ENCODE assay signal across 18 cellular contexts in the genomic region with DNA sequence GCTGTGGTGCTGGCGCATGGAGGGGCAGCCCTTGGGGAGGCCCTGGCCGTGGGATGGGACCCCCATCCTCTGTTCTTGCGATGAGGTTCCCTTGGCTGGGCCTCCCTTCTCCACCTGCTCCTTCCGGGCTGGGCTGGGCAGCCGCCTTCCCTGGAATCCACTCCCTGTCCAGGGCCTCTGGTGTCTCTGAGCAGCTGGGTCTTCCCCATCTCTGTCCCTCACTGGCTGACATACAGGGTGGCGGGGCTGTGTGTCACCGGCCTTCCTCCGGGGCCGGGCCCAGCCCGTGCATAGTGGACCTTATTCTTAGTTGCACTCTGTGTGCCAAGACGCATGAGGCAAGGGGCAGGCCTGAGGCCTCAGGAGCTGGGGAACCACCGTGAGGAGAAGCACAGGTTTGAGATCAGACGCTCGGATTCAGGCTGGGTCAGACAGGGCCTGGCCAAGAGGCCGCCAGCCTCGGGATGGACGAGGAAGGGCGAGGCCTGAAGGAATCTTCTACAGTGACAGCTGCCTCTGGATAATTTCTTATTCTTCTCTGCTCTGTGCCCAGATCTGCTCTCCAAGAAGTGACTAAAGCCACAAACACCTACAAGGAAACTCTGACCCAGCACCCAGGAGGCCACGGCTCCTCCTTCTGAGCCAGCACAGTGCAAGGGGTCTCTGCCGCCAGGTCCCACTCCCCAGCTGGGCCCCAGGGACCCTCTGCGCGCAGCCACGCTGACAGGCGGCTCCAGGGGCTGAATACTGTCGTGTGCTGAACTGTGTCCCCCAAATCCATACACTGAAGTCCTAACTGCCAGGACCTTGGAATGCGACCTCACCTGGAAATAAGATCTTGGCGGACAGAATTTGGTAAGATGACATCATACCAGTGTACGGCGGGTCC. TPM values are rescaled to one million over a fixed set of nuclear protein-coding genes. Genes with fewer than 3 reads are reported as not detected.
DNase-seq lines count a peak whose midpoint lies in the region; ATAC-seq and TF ChIP-seq lines count a peak whose summit lies in the region.
"Had no signal": no experiment of that assay in that cellular context is flagged by ENCODE, and none has a peak within 500 bp of the region (broad histone marks: within the 10 kb centered on the region; RNA-seq: fewer than 3 reads in every experiment).

No MANE protein-coding gene starts in this region.

- intact Hi-C loops in stomach (cut with DNase I; ENCODE audit: low total_unique reads) (no loop called here), posterior vena cava (cut with DNase I) (no loop called here)

- no peak for DNase-seq in T-helper 2 cell treated with Interferon-gamma antibody and Interleukin-4, amounts not matched to agents 5 μg/mL and 100 μg/mL, for 36 hours (ENCODE audit: low spot score)
- DNase-seq in T-helper 2 cell, result no peak
- no peak for DNase-seq in endothelial cell (ENCODE audit: low spot score)
- no peak for DNase-seq in stomach
- DNase-seq in GM10248 (ENCODE audit: extremely low spot score), result no peak
- DNase-seq in posterior vena cava (ENCODE audit: low spot score), result no peak
- DNase-seq: activated T-cell treated with anti-CD3 and anti-CD28 coated beads, Interleukin-2, amount 50 U/mL, for 48 hours; cerebellar nuclear complex; DMS79; Karpas-422; NCI-H345; stimulated activated CD4-positive, alpha-beta T cell treated with anti-CD3 and anti-CD28 coated beads, Interleukin-1b, Interleukin-23, amount 100 ng/mL, for 48 hours; testis had no signal

- peaks cover 19% of the 10 kb centered on the region for H3K4me1 Mint-ChIP-seq in T-helper 2 cell treated with Interferon-gamma antibody and Interleukin-4, amounts not matched to agents 5 μg/mL and 100 μg/mL, for 36 hours (ENCODE audit: low read depth)
- H3K4me1 Mint-ChIP-seq in endothelial cell (ENCODE audit: unreplicated experiment), result peaks cover 8% of the 10 kb centered on the region

- H3K9me3 ChIP-seq in muscle layer of duodenum (ENCODE audit: control insufficient read depth in 1 of 2, low read length in 2 of 2), result no peaks in the 10 kb centered on the region
- no peaks in the 10 kb centered on the region for H3K9me3 ChIP-seq in stomach
- H3K9me3 ChIP-seq: prostate gland, SJSA1, testis had no signal

- WGBS in stomach, 5 donors, result 70 to 81% (median 80%) methylated on average over 18 to 29 of the region's 29 CpGs

- POLR2A ChIA-PET in GM10248 (lab: Yijun Ruan, JAX), result no interaction called here

- no peak for TF ChIP-seq EP300 in stomach (IDR thresholded peaks at IDR 0.05)

- no peaks in the 10 kb centered on the region for H3K27me3 Mint-ChIP-seq in T-helper 2 cell treated with Interferon-gamma antibody and Interleukin-4, amounts not matched to agents 5 μg/mL and 100 μg/mL, for 36 hours (ENCODE audit: low read depth)
- peaks cover 8% of the 10 kb centered on the region for H3K27me3 Mint-ChIP-seq in endothelial cell (ENCODE audit: unreplicated experiment)

- TF ChIP-seq CTCF in endothelial cell (IDR thresholded peaks at IDR 0.05; ENCODE audit: unreplicated experiment), result no peak
- TF ChIP-seq CTCF in stomach (IDR thresholded peaks at IDR 0.05), result no peak
- TF ChIP-seq CTCF in GM10248 (IDR thresholded peaks at IDR 0.05; ENCODE audit: control extremely low read depth, extremely low read depth, low read depth, missing control alignments), result no peak

- peaks cover 13% of the 10 kb centered on the region for H3K36me3 Mint-ChIP-seq in T-helper 2 cell treated with Interferon-gamma antibody and Interleukin-4, amounts not matched to agents 5 μg/mL and 100 μg/mL, for 36 hours (ENCODE audit: low read depth)
- H3K36me3 Mint-ChIP-seq in endothelial cell (ENCODE audit: low read depth, unreplicated experiment), result peaks cover 8% of the 10 kb centered on the region

- no peaks in the 10 kb centered on the region for H3K27me3 ChIP-seq in muscle layer of duodenum (ENCODE audit: low read depth, low read length)
- H3K27me3 ChIP-seq in stomach, result no peaks in the 10 kb centered on the region
- H3K27me3 ChIP-seq: SJSA1, testis had no signal

- no peak for ATAC-seq in HG03045 (IDR thresholded peaks at IDR 0.05; ENCODE audit: unreplicated experiment)

- H3K4me3 ChIP-seq in muscle layer of duodenum (ENCODE audit: low read depth in 1 of 2, low read length in 2 of 2), result no peak overlapping the region
- no peak overlapping the region for H3K4me3 ChIP-seq in stomach
- H3K4me3 ChIP-seq: prostate gland, SJSA1, testis had no signal

- H3K4me1 ChIP-seq in muscle layer of duodenum (ENCODE audit: control insufficient read depth in 1 of 2, insufficient read depth in 2 of 2, low read length in 2 of 2) (peaks cover 0 to 34% of the 10 kb centered on the region in 2 donors), stomach (peaks cover 17 to 64% (median 49%) of the 10 kb centered on the region in 4 donors)
- H3K4me1 ChIP-seq: prostate gland, SJSA1 had no signal

- no peaks in the 10 kb centered on the region for H3K9me3 Mint-ChIP-seq in T-helper 2 cell treated with Interferon-gamma antibody and Interleukin-4, amounts not matched to agents 5 μg/mL and 100 μg/mL, for 36 hours
- no peaks in the 10 kb centered on the region for H3K9me3 Mint-ChIP-seq in endothelial cell (ENCODE audit: unreplicated experiment)

- H3K27ac Mint-ChIP-seq in T-helper 2 cell treated with Interferon-gamma antibody and Interleukin-4, amounts not matched to agents 5 μg/mL and 100 μg/mL, for 36 hours, result peak overlapping the region; percentile 8
- H3K27ac Mint-ChIP-seq in endothelial cell (ENCODE audit: unreplicated experiment), result no peak overlapping the region

- H3K4me3 Mint-ChIP-seq in T-helper 2 cell treated with Interferon-gamma antibody and Interleukin-4, amounts not matched to agents 5 μg/mL and 100 μg/mL, for 36 hours, result no peak overlapping the region
- H3K4me3 Mint-ChIP-seq in endothelial cell (ENCODE audit: unreplicated experiment), result peak overlapping the region; percentile 58

- CTCF ChIA-PET in GM10248 (lab: Yijun Ruan, JAX), result interaction anchor here (1.6 kb wide), 2 partner anchors 9 to 22 kb away, joined by 4 to 5 read pairs; no protein-coding TSS in a partner anchor

- H3K27ac ChIP-seq in muscle layer of duodenum (ENCODE audit: low read length), result peak overlapping the region; percentile 39
- H3K27ac ChIP-seq in stomach, result peak overlapping the region in 3 of 5 donors; percentile 5 to 76 (median 20)
- H3K27ac ChIP-seq: 22Rv1, prostate gland, SJSA1, testis had no signal

- peaks cover 0 to 19% of the 10 kb centered on the region in 2 donors for H3K36me3 ChIP-seq in muscle layer of duodenum (ENCODE audit: control insufficient read depth in 1 of 2, insufficient read depth in 2 of 2, low read length in 2 of 2)
- peaks cover 16 to 35% (median 30%) of the 10 kb centered on the region in 4 donors for H3K36me3 ChIP-seq in stomach
- H3K36me3 ChIP-seq: prostate gland had no signal

- no peak for TF ChIP-seq POLR2A in stomach (IDR thresholded peaks at IDR 0.05)

RNA-seq across cellular contexts. Expression of gene SGTA, which starts 11.0 kb away (rescaled TPM):
- 60.4 TPM for total RNA-seq in endothelial cell (ENCODE audit: unreplicated experiment)
- 100 to 1,000 TPM in 1 of 5 donors, 10 to 100 TPM in 4; 18.5 to 173 (median 41.1) TPM for total RNA-seq in stomach
- polyA plus RNA-seq in stomach, result 10 to 100 TPM; 46.1 to 64.8 (median 59.3) TPM
- total RNA-seq in posterior vena cava, result 10 to 100 TPM; 29.2 to 30.7 TPM

RNA-seq across cellular contexts. Expression of gene THOP1, which starts 13.3 kb away (rescaled TPM):
- total RNA-seq in endothelial cell (ENCODE audit: unreplicated experiment) (56.8 TPM), stomach (100 to 1,000 TPM in 1 of 5 donors, 10 to 100 TPM in 4; 16.1 to 244 (median 50.8) TPM), posterior vena cava (10 to 100 TPM; 30.6 to 37.6 TPM)
- polyA plus RNA-seq in stomach, result 10 to 100 TPM; 16.2 to 47.9 (median 46.5) TPM

RNA-seq across cellular contexts. Expression of gene SLC39A3, which starts 32.2 kb away (rescaled TPM):
- 28.7 TPM for total RNA-seq in endothelial cell (ENCODE audit: unreplicated experiment)
- total RNA-seq in stomach, result 10 to 100 TPM in 2 of 5 donors, 1 to 10 TPM in 2, not detected in 1; 3.6 to 33.6 (median 16.4) TPM
- 10 to 100 TPM in 2 of 3 donors, 1 to 10 TPM in 1; 7.3 to 26.7 (median 14.9) TPM for polyA plus RNA-seq in stomach
- 10 to 100 TPM; 19.5 to 22.0 TPM for total RNA-seq in posterior vena cava

RNA-seq across cellular contexts. Expression of gene ZNF554, which starts 47.6 kb away (rescaled TPM):
- total RNA-seq in endothelial cell (ENCODE audit: unreplicated experiment), result 9.0 TPM
- 10 to 100 TPM in 2 of 5 donors, 1 to 10 TPM in 2, under 1 TPM in 1; 0.58 to 21.4 (median 7.5) TPM for total RNA-seq in stomach
- 1 to 10 TPM; 1.6 to 2.7 (median 2.2) TPM for polyA plus RNA-seq in stomach
- 1 to 10 TPM; 2.4 to 3.5 TPM for total RNA-seq in posterior vena cava

RNA-seq across cellular contexts. Expression of gene DIRAS1, which starts 50.9 kb away (rescaled TPM):
- 0.82 TPM for total RNA-seq in endothelial cell (ENCODE audit: unreplicated experiment)
- 1 to 10 TPM in 2 of 5 donors, under 1 TPM in 2, not detected in 1; 0.73 to 2.9 (median 1.0) TPM for total RNA-seq in stomach
- 1 to 10 TPM; 2.1 to 8.4 (median 2.8) TPM for polyA plus RNA-seq in stomach
- 10 to 100 TPM; 11.6 to 21.7 TPM for total RNA-seq in posterior vena cava
- total RNA-seq: SJSA1 had no signal
